31 cellular contexts compared by ENCODE assay signal in genomic region chr7:73903321-73904218, GRCh38. TPM values are rescaled to one million over a fixed set of nuclear protein-coding genes. Genes with fewer than 3 reads are reported as not detected.
A peak's percentile ranks its signal among the peaks of the same experiment; 100 is the strongest.
DNase-seq lines count a peak whose midpoint lies in the region; ATAC-seq and TF ChIP-seq lines count a peak whose summit lies in the region.
"Had no signal": no experiment of that assay in that cellular context is flagged by ENCODE, and none has a peak within 500 bp of the region (broad histone marks: within the 10 kb centered on the region; RNA-seq: fewer than 3 reads in every experiment).

No MANE protein-coding gene starts in this region.

- H3K4me1 ChIP-seq in right atrium auricular region, result no peaks in the 10 kb centered on the region
- H3K4me1 ChIP-seq: Peyer's patch had no signal

- intact Hi-C loops in cardiac septum (cut with DNase I) (no loop called here), posterior vena cava (cut with DNase I) (no loop called here)

- peak; percentile 63 for DNase-seq in cardiac septum (ENCODE audit: low spot score)
- DNase-seq in right atrium auricular region (ENCODE audit: low spot score), result no peak
- DNase-seq in iPS-NIHi11 (ENCODE audit: low spot score), result peak; percentile 8
- peak; percentile 75 for DNase-seq in posterior vena cava (ENCODE audit: low spot score)
- DNase-seq in NCI-H82 treated with DMSO at 0.1 percent for 48 hours (lab: John Stamatoyannopoulos, UW; ENCODE audit: unreplicated experiment), result no peak
- DNase-seq in DMS 273 (lab: John Stamatoyannopoulos, UW; ENCODE audit: unreplicated experiment), result no peak
- DNase-seq in activated CD8-positive, alpha-beta memory T cell treated with anti-CD3 and anti-CD28 coated beads for 24 hours, result no peak
- DNase-seq: activated CD8-positive, alpha-beta memory T cell treated with anti-CD3 and anti-CD28 coated beads, Interleukin-2, amount 10 ng/mL, durations not matched to agents 7 days and 5 days; activated naive CD4-positive, alpha-beta T cell treated with Interleukin-2 at 50 U/mL for 16 hours; activated T-cell treated with anti-CD3 and anti-CD28 coated beads, Interleukin-2, amount 50 U/mL, for 72 hours; AML-193; CD4-positive, alpha-beta memory T cell; dermis blood vessel endothelial cell; EL; Kasumi-1; naive thymus-derived CD4-positive, alpha-beta T cell; NCI-H1417 treated with DMSO at 0.1 percent for 48 hours; NCI-H2081; NCI-H226; occipital lobe; SIG-M5; stimulated activated naive CD4-positive, alpha-beta T cell; uterus had no signal

- H3K36me3 ChIP-seq in right atrium auricular region, result no peaks in the 10 kb centered on the region
- H3K36me3 ChIP-seq: Peyer's patch, uterus had no signal

- no peak for ATAC-seq in HG02610 (IDR thresholded peaks at IDR 0.05; ENCODE audit: unreplicated experiment)
- ATAC-seq: activated CD8-positive, alpha-beta memory T cell treated with anti-CD3 and anti-CD28 coated beads, Interleukin-2, amount 10 ng/mL, durations not matched to agents 7 days and 5 days; activated T-cell treated with anti-CD3 and anti-CD28 coated beads, Interleukin-2, amount 50 U/mL, for 72 hours; naive thymus-derived CD4-positive, alpha-beta T cell had no signal

- TF ChIP-seq CTCF in right atrium auricular region (IDR thresholded peaks at IDR 0.05), result no peak

- H3K27ac ChIP-seq in right atrium auricular region, result no peak overlapping the region
- H3K27ac ChIP-seq: Peyer's patch, uterus had no signal

- H3K9me3 ChIP-seq in right atrium auricular region, result no peaks in the 10 kb centered on the region
- H3K9me3 ChIP-seq: Peyer's patch, uterus had no signal

- no peaks in the 10 kb centered on the region for H3K27me3 ChIP-seq in right atrium auricular region
- H3K27me3 ChIP-seq: Peyer's patch, uterus had no signal

- no peak overlapping the region for H3K4me3 ChIP-seq in right atrium auricular region
- H3K4me3 ChIP-seq: Peyer's patch, uterus had no signal

RNA-seq across cellular contexts. Expression of gene TMEM270, which starts 42.6 kb away (rescaled TPM):
- total RNA-seq in cardiac septum (not detected), right atrium auricular region (not detected), posterior vena cava (not detected)
- total RNA-seq: activated CD8-positive, alpha-beta memory T cell treated with anti-CD3 and anti-CD28 coated beads, Interleukin-2, amount 10 ng/mL, durations not matched to agents 7 days and 5 days; activated T-cell treated with anti-CD3 and anti-CD28 coated beads, Interleukin-2, amount 50 U/mL, for 72 hours; CD4-positive, alpha-beta memory T cell; dermis blood vessel endothelial cell; endodermal cell; fibroblast of villous mesenchyme; H4; liver; naive thymus-derived CD4-positive, alpha-beta T cell; occipital lobe; Peyer's patch; skeletal muscle tissue; temporal lobe had no signal

Comparison
In these comparisons a context has a peak if more than half of its experiments do, and no peak if none do; other contexts are left out.
1. DNase-seq: peak in cardiac septum (single experiment), iPS-NIHi11 (single experiment) and posterior vena cava (single experiment); none in right atrium auricular region (single experiment), NCI-H82 treated with DMSO at 0.1 percent for 48 hours (single experiment), DMS 273 (single experiment) and activated CD8-positive, alpha-beta memory T cell treated with anti-CD3 and anti-CD28 coated beads for 24 hours (single experiment).